ENCODE assay signal across 16 cellular contexts in genomic region chr7:23100697-23101096, GRCh38. TPM values are rescaled to one million over a fixed set of nuclear protein-coding genes. Genes with fewer than 3 reads are reported as not detected.
A peak's percentile ranks its signal among the peaks of the same experiment; 100 is the strongest.
DNase-seq lines count a peak whose midpoint lies in the region; ATAC-seq and TF ChIP-seq lines count a peak whose summit lies in the region.
"Had no signal": no experiment of that assay in that cellular context is flagged by ENCODE, and none has a peak within 500 bp of the region (broad histone marks: within the 10 kb centered on the region; RNA-seq: fewer than 3 reads in every experiment).

No MANE protein-coding gene starts in this region.

- H3K9ac ChIP-seq in NT2/D1 (ENCODE audit: insufficient read length, low read depth), result no peak overlapping the region

- H3K9me3 ChIP-seq in BE2C (no peaks in the 10 kb centered on the region; the same call in 1 of the 2 replicates), NT2/D1 (ENCODE audit: insufficient read depth, low read length) (peaks cover 23% of the 10 kb centered on the region), left lung (peaks cover 0 to 4% of the 10 kb centered on the region in 2 donors)

- ATAC-seq in GM23338, result peak; percentile 62
- no peak for ATAC-seq in foreskin keratinocyte
- no peak for ATAC-seq in left lung
- no peak for ATAC-seq in activated T-cell treated with anti-CD3 and anti-CD28 coated beads, Interleukin-2, amount 50 U/mL, for 72 hours (replicated peaks in 1 of 2)
- ATAC-seq: natural killer cell treated with Interleukin-12 subunit alpha and Interleukin-12 subunit beta and Interleukin-15 and Interleukin-18, amount 100 ng/mL, for 72 hours had no signal

- H3K27me3 ChIP-seq in BE2C (no peaks in the 10 kb centered on the region), GM23338 (ENCODE audit: insufficient read depth) (no peaks in the 10 kb centered on the region), NT2/D1 (ENCODE audit: insufficient read depth, insufficient read length) (no peaks in the 10 kb centered on the region), foreskin keratinocyte (no peaks in the 10 kb centered on the region), left lung (no peaks in the 10 kb centered on the region)
- H3K27me3 ChIP-seq: esophagus muscularis mucosa, heart right ventricle had no signal

- H2AFZ ChIP-seq in GM23338, result no peak overlapping the region

- H3K36me3 Mint-ChIP-seq in GM23338 (ENCODE audit: low read depth), result peaks cover 19% of the 10 kb centered on the region
- H3K36me3 Mint-ChIP-seq in activated T-cell treated with anti-CD3 and anti-CD28 coated beads, Interleukin-2, amount 50 U/mL, for 72 hours (ENCODE audit: insufficient read depth in 2 of 2), result no peaks in the 10 kb centered on the region

- no peaks in the 10 kb centered on the region for H3K9me3 Mint-ChIP-seq in GM23338
- peaks cover 0 to 2% of the 10 kb centered on the region in 2 donors for H3K9me3 Mint-ChIP-seq in activated T-cell treated with anti-CD3 and anti-CD28 coated beads, Interleukin-2, amount 50 U/mL, for 72 hours
- H3K9me3 Mint-ChIP-seq: natural killer cell treated with Interleukin-12 subunit alpha and Interleukin-12 subunit beta and Interleukin-15 and Interleukin-18, amount 100 ng/mL, for 72 hours had no signal

- no peak overlapping the region for H3K4me3 ChIP-seq in BE2C (ENCODE audit: low read depth, low read length)
- H3K4me3 ChIP-seq in GM23338, result no peak overlapping the region
- no peak overlapping the region for H3K4me3 ChIP-seq in NT2/D1 (ENCODE audit: insufficient read length, low read depth)
- H3K4me3 ChIP-seq in left lung, result no peak overlapping the region
- H3K4me3 ChIP-seq: coronary artery, esophagus muscularis mucosa, heart right ventricle had no signal

- H3K27me3 Mint-ChIP-seq in GM23338 (ENCODE audit: insufficient read depth, low read depth, poor library complexity), result peaks cover 8% of the 10 kb centered on the region
- H3K27me3 Mint-ChIP-seq in activated T-cell treated with anti-CD3 and anti-CD28 coated beads, Interleukin-2, amount 50 U/mL, for 72 hours (ENCODE audit: low read depth), result no peaks in the 10 kb centered on the region

- no peaks in the 10 kb centered on the region for H4K20me1 ChIP-seq in GM23338 (replicated peaks; ENCODE audit: insufficient read depth)

- no peak overlapping the region for H3K27ac Mint-ChIP-seq in GM23338
- no peak overlapping the region for H3K27ac Mint-ChIP-seq in activated T-cell treated with anti-CD3 and anti-CD28 coated beads, Interleukin-2, amount 50 U/mL, for 72 hours
- H3K27ac Mint-ChIP-seq: natural killer cell treated with Interleukin-12 subunit alpha and Interleukin-12 subunit beta and Interleukin-15 and Interleukin-18, amount 100 ng/mL, for 72 hours had no signal

- peak; percentile 54 for TF ChIP-seq CTCF in BE2C (IDR thresholded peaks at IDR 0.05; ENCODE audit: low read depth, low read length)
- peak; percentile 58 to 86 for TF ChIP-seq CTCF in GM23338 (conservative IDR thresholded peaks at IDR 0.05; ENCODE audit: low read depth in 2 of 2)
- TF ChIP-seq CTCF in foreskin keratinocyte (conservative IDR thresholded peaks at IDR 0.05), result peak; percentile 34
- TF ChIP-seq CTCF in left lung (IDR thresholded peaks at IDR 0.05), result no peak

- no peaks in the 10 kb centered on the region for H3K9me2 ChIP-seq in GM23338 (ENCODE audit: insufficient read depth)

- H3K4me1 ChIP-seq in BE2C (no peaks in the 10 kb centered on the region), GM23338 (ENCODE audit: insufficient read depth) (no peaks in the 10 kb centered on the region), NT2/D1 (ENCODE audit: insufficient read depth, insufficient read length) (no peaks in the 10 kb centered on the region), foreskin keratinocyte (no peaks in the 10 kb centered on the region), left lung (peaks cover 0 to 5% of the 10 kb centered on the region in 2 donors)

- H3K4me3 Mint-ChIP-seq in GM23338, result no peak overlapping the region
- H3K4me3 Mint-ChIP-seq in activated T-cell treated with anti-CD3 and anti-CD28 coated beads, Interleukin-2, amount 50 U/mL, for 72 hours, result no peak overlapping the region
- H3K4me3 Mint-ChIP-seq: natural killer cell treated with Interleukin-12 subunit alpha and Interleukin-12 subunit beta and Interleukin-15 and Interleukin-18, amount 100 ng/mL, for 72 hours had no signal

- intact Hi-C loops in left lung (cut with DNase I), result no loop called here

- H3K36me3 ChIP-seq in BE2C, result no peaks in the 10 kb centered on the region
- H3K36me3 ChIP-seq in GM23338 (ENCODE audit: insufficient read depth), result no peaks in the 10 kb centered on the region
- peaks cover 4% of the 10 kb centered on the region for H3K36me3 ChIP-seq in NT2/D1 (ENCODE audit: insufficient read depth, insufficient read length, low read length)
- H3K36me3 ChIP-seq in left lung, result no peaks in the 10 kb centered on the region
- H3K36me3 ChIP-seq: esophagus muscularis mucosa, heart right ventricle had no signal

- no peak overlapping the region; the same call in 1 of the 2 replicates for H3K27ac ChIP-seq in GM23338 (ENCODE audit: low read depth)
- H3K27ac ChIP-seq in foreskin keratinocyte, result no peak overlapping the region
- H3K27ac ChIP-seq in left lung, result no peak overlapping the region
- H3K27ac ChIP-seq: coronary artery, esophagus muscularis mucosa had no signal

- H3K79me2 ChIP-seq in GM23338 (replicated peaks; ENCODE audit: insufficient read depth), result no peaks in the 10 kb centered on the region

- H3K4me2 ChIP-seq in GM23338, result no peak overlapping the region

- H3K4me1 Mint-ChIP-seq in GM23338, result no peaks in the 10 kb centered on the region; the same call in 2 of the 3 replicates
- H3K4me1 Mint-ChIP-seq in activated T-cell treated with anti-CD3 and anti-CD28 coated beads, Interleukin-2, amount 50 U/mL, for 72 hours (ENCODE audit: low read depth), result peaks cover 11% of the 10 kb centered on the region

- H3F3A ChIP-seq in GM23338 (replicated peaks; ENCODE audit: low read depth), result no peaks in the 10 kb centered on the region

- DNase-seq in BE2C, result no peak
- DNase-seq in GM23338 (ENCODE audit: low spot score), result peak; percentile 72
- peak; percentile 35 for DNase-seq in NT2/D1 (ENCODE audit: low read depth, low spot score)
- no peak for DNase-seq in foreskin keratinocyte
- no peak for DNase-seq in left lung
- DNase-seq in A172 (ENCODE audit: low spot score), result no peak
- no peak for DNase-seq in GM03348 (ENCODE audit: low spot score)
- DNase-seq in activated T-cell treated with anti-CD3 and anti-CD28 coated beads, Interleukin-2, amount 50 U/mL, for 72 hours, result no peak
- DNase-seq: activated CD8-positive, alpha-beta memory T cell treated with anti-CD3 and anti-CD28 coated beads for 24 hours; activated effector memory CD4-positive, alpha-beta T cell treated with Interleukin-2 at 50 U/mL for 16 hours; aorta; heart right ventricle; NCI-H1436 treated with DMSO at 0.1 percent for 48 hours had no signal

RNA-seq across cellular contexts. Expression of gene KLHL7, which starts 4.9 kb away (rescaled TPM):
- polyA plus RNA-seq in BE2C (2012; ENCODE audit: insufficient read depth, insufficient read length, low read depth), result 9.6 TPM
- 119 and 143 TPM in 2 replicates for total RNA-seq in GM23338 (2014; rRNA removed; shearing (Covaris generic))
- polyA plus RNA-seq in GM23338 (2016; fragmentation: Nextera tagmentation; extraction: Ambion mirVana), result 85.8 and 92.5 TPM in 2 replicates
- 35.7 and 37.6 TPM in 2 replicates for total RNA-seq in foreskin keratinocyte
- polyA plus RNA-seq in foreskin keratinocyte, result 19.7 and 24.6 TPM in 2 replicates
- total RNA-seq in left lung, result 10 to 100 TPM; 18.1 to 23.3 TPM
- 89.8 and 93.0 TPM in 2 replicates for total RNA-seq in A172 (2014; rRNA removed; shearing (Covaris generic))
- total RNA-seq in activated T-cell treated with anti-CD3 and anti-CD28 coated beads, Interleukin-2, amount 50 U/mL, for 72 hours, result 10 to 100 TPM; 20.4 to 25.4 TPM

Comparison
In these comparisons a context has a peak if more than half of its experiments do, and no peak if none do; other contexts are left out.
1. DNase-seq: peak in GM23338 (single experiment) and NT2/D1 (single experiment); none in BE2C (single experiment), foreskin keratinocyte (0 of 2), left lung (0 of 2), A172 (single experiment), GM03348 (single experiment) and activated T-cell treated with anti-CD3 and anti-CD28 coated beads, Interleukin-2, amount 50 U/mL, for 72 hours (0 of 2).
2. CTCF ChIP-seq: peak in BE2C (single experiment), GM23338 (2 of 2) and foreskin keratinocyte (single experiment); none in left lung (0 of 2).